ENCODE assay signal across 8 cellular contexts in the genomic region with DNA sequence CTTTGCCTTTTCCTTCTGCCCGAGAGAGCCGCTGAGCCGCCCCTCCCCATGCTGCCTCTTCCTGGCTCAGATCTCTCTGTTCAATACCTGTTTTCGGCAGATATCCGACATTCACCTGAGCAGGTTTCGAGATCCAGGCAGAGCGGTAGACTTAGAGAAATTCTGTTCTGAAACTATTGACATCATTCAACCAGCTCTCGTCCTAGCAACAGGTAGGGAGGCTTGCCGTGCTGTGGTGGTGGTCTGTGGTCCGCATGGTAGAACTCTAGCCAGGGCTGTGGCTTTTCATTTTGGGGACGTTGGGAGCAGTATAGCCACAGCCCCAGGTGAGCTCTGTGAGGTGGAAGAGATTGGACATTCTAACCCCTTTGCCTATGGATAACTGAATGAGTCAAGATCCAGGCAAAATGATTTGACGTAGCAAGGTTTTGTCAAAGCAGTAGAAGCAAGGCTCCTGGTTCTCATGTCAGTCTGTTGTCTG. TPM values are rescaled to one million over a fixed set of nuclear protein-coding genes. Genes with fewer than 3 reads are reported as not detected.
A peak's percentile ranks its signal among the peaks of the same experiment; 100 is the strongest.
DNase-seq lines count a peak whose midpoint lies in the region; ATAC-seq lines count a peak whose summit lies in the region.

No MANE protein-coding gene starts in this region.

- peak overlapping the region; percentile 89 for H3K9ac ChIP-seq in adipocyte (ENCODE audit: low read length)

- H3K27me3 ChIP-seq in adipocyte (replicated peaks; ENCODE audit: control insufficient read depth, insufficient read depth, low read length): no peaks in the 10 kb centered on the region

- peaks cover 22% of the 10 kb centered on the region for H3K36me3 ChIP-seq in adipocyte (ENCODE audit: control insufficient read depth, insufficient read depth, low read length, severe bottlenecking)

- DNase-seq in adipocyte (ENCODE audit: low read depth) (peak; percentile 8), iPS-NIHi11 (ENCODE audit: low spot score) (peak; percentile 14), T1000 (lab: John Stamatoyannopoulos, UW) (no peak), NCI-H345 (lab: John Stamatoyannopoulos, UW) (no peak), SK-N-DZ (ENCODE audit: low spot score) (no peak)
- DNase-seq in stimulated activated naive CD8-positive, alpha-beta T cell treated with anti-CD3 and anti-CD28 coated beads, Interleukin-15, Interleukin-2, amounts not matched to agents 100 U/mL and 50 U/mL, for 24 hours: no peak

- peak overlapping the region; percentile 89 for H3K4me3 ChIP-seq in adipocyte (ENCODE audit: low read length)

- H3K4me1 ChIP-seq in adipocyte (ENCODE audit: control insufficient read depth, insufficient read depth, low read length): peaks cover 14% of the 10 kb centered on the region

- no peaks in the 10 kb centered on the region for H3K9me3 ChIP-seq in adipocyte (ENCODE audit: control insufficient read depth, low read length)

- ATAC-seq in GM19035 (IDR thresholded peaks at IDR 0.05; ENCODE audit: unreplicated experiment) (peak; percentile 5), HG03571 (IDR thresholded peaks at IDR 0.05; ENCODE audit: unreplicated experiment) (peak; percentile 26)
- ATAC-seq in stimulated activated naive CD8-positive, alpha-beta T cell treated with anti-CD3 and anti-CD28 coated beads, Interleukin-15, Interleukin-2, amounts not matched to agents 100 U/mL and 50 U/mL, for 24 hours: peak; percentile 15

RNA-seq across cellular contexts. Expression of gene TMEM62, which starts 0.8 kb away (rescaled TPM):
- 15.1 and 17.5 TPM in 2 replicates for polyA plus RNA-seq in SK-N-DZ (2014; cell fraction: cytosol; rRNA removed)
- polyA plus RNA-seq in SK-N-DZ (2014; cell fraction: nucleus; rRNA removed): 25.6 and 26.8 TPM in 2 replicates

RNA-seq across cellular contexts. Expression of gene UBR1, which starts 28.4 kb away (rescaled TPM):
- 15.0 and 17.1 TPM in 2 replicates for polyA plus RNA-seq in SK-N-DZ (2014; cell fraction: cytosol; rRNA removed)
- 26.1 and 27.8 TPM in 2 replicates for polyA plus RNA-seq in SK-N-DZ (2014; cell fraction: nucleus; rRNA removed)

RNA-seq across cellular contexts. Expression of gene CCNDBP1, which starts 51.0 kb away (rescaled TPM):
- 61.2 and 63.4 TPM in 2 replicates for polyA plus RNA-seq in SK-N-DZ (2014; cell fraction: cytosol; rRNA removed)
- 80.5 and 81.7 TPM in 2 replicates for polyA plus RNA-seq in SK-N-DZ (2014; cell fraction: nucleus; rRNA removed)

Comparison
In these comparisons a context has a peak if more than half of its experiments do, and no peak if none do; other contexts are left out.
1. DNase-seq: peak in adipocyte (single experiment) and iPS-NIHi11 (single experiment); none in stimulated activated naive CD8-positive, alpha-beta T cell treated with anti-CD3 and anti-CD28 coated beads, Interleukin-15, Interleukin-2, amounts not matched to agents 100 U/mL and 50 U/mL, for 24 hours (single experiment), T1000 (single experiment), NCI-H345 (single experiment) and SK-N-DZ (single experiment).
2. Peak in every context shown above with its lines, with median percentiles within 50 percentile points of each other: ATAC-seq.